ENCODE assay signal across 8 cellular contexts in the genomic region with DNA sequence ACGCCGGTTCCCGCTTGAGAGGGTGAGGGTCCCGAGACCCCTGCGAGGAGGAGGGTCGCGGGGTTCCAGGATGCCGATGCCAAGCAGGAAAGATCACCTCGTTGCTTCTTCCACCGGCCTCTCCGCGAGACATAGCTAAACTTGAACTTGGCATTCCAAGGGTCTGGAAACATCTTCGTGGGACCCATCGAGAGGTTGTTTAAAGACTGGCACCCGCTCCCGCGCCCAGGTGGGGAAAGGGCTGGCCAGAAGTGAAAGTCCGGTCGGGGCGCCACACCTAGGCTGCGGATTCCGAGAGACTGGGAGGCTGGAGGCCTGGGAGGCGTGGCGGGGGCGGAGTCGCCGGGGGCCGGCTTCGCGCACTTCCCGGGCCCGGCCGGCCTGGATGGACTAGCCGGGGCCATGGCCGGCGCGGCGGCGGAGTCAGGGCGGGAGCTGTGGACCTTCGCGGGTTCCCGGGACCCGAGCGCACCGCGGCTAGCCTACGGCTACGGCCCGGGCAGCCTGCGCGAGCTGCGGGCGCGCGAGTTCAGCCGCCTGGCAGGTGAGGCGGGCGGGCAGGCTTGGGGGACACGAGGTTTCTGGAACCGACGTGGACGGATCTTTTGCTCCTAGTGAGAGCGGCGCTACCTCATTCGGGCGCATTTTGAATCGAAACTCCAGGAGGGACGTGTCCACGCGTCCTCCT. TPM values are rescaled to one million over a fixed set of nuclear protein-coding genes. Genes with fewer than 3 reads are reported as not detected.
DNase-seq lines count a peak whose midpoint lies in the region; ATAC-seq and TF ChIP-seq lines count a peak whose summit lies in the region.

A gene with protein sequence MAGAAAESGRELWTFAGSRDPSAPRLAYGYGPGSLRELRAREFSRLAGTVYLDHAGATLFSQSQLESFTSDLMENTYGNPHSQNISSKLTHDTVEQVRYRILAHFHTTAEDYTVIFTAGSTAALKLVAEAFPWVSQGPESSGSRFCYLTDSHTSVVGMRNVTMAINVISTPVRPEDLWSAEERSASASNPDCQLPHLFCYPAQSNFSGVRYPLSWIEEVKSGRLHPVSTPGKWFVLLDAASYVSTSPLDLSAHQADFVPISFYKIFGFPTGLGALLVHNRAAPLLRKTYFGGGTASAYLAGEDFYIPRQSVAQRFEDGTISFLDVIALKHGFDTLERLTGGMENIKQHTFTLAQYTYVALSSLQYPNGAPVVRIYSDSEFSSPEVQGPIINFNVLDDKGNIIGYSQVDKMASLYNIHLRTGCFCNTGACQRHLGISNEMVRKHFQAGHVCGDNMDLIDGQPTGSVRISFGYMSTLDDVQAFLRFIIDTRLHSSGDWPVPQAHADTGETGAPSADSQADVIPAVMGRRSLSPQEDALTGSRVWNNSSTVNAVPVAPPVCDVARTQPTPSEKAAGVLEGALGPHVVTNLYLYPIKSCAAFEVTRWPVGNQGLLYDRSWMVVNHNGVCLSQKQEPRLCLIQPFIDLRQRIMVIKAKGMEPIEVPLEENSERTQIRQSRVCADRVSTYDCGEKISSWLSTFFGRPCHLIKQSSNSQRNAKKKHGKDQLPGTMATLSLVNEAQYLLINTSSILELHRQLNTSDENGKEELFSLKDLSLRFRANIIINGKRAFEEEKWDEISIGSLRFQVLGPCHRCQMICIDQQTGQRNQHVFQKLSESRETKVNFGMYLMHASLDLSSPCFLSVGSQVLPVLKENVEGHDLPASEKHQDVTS (plus strand): TSS at position 360 of the 688 bp plus-strand sequence. CDS start 43 bp downstream, at position 403.

- H4K91ac ChIP-seq in neuronal stem cell (ENCODE audit: low read depth, low read length, poor library complexity), result no peak within 1 kb of the TSS

- H3F3A ChIP-seq in OCI-LY1 (ENCODE audit: insufficient read depth, low read length), result no peaks in the 10 kb centered on the region

- H3K4me1 ChIP-seq in OCI-LY1 (ENCODE audit: insufficient read depth, low read length, severe bottlenecking) (peaks cover 21% of the 10 kb centered on the region), gastroesophageal sphincter (peaks cover 0 to 25% (median 8%) of the 10 kb centered on the region in 3 donors), neuronal stem cell (ENCODE audit: control insufficient read depth in 2 of 2, insufficient read depth in 1 of 2, low read depth in 1 of 2, low read length in 2 of 2) (peaks cover 0 to 2% of the 10 kb centered on the region in 2 donors)

- peaks cover 5% of the 10 kb centered on the region; the same call in 1 of the 2 replicates for H3K27me3 ChIP-seq in OCI-LY1 (ENCODE audit: insufficient read depth, low read length)
- no peaks in the 10 kb centered on the region for H3K27me3 ChIP-seq in gastroesophageal sphincter
- peaks cover 21 to 51% (median 41%) of the 10 kb centered on the region in 3 experiments for H3K27me3 ChIP-seq in neuronal stem cell (ENCODE audit: control insufficient read depth in 3 of 3, insufficient read depth in 3 of 3, low read depth in 1 of 3, low read length in 3 of 3)

- H3K14ac ChIP-seq in neuronal stem cell (ENCODE audit: low read length), result peak within 1 kb of the TSS; percentile 58

- H3K4me3 ChIP-seq in OCI-LY1 (ENCODE audit: low read depth, low read length, poor library complexity, severe bottlenecking), result peak within 1 kb of the TSS; percentile 59
- peak within 1 kb of the TSS; percentile 70 to 74 for H3K4me3 ChIP-seq in gastroesophageal sphincter
- peak within 1 kb of the TSS; percentile 65 to 81 for H3K4me3 ChIP-seq in neuronal stem cell (ENCODE audit: low read length in 2 of 2)

- no peak within 1 kb of the TSS for H4K8ac ChIP-seq in neuronal stem cell (ENCODE audit: low read depth, low read length)

- H3K18ac ChIP-seq in neuronal stem cell (ENCODE audit: low read length), result peak within 1 kb of the TSS; percentile 81

- H3K27ac ChIP-seq in OCI-LY1 (ENCODE audit: low read depth, low read length, poor library complexity, severe bottlenecking) (no peak within 1 kb of the TSS), gastroesophageal sphincter (peak within 1 kb of the TSS in 2 of 4 donors; percentile 49 to 69), neuronal stem cell (replicated peaks; ENCODE audit: low read length) (no peak within 1 kb of the TSS)

- H3K23ac ChIP-seq in neuronal stem cell (ENCODE audit: low read depth, low read length, poor library complexity), result peak within 1 kb of the TSS; percentile 39

- no peak within 1 kb of the TSS for H2BK12ac ChIP-seq in neuronal stem cell (ENCODE audit: low read length)

- H2BK120ac ChIP-seq in neuronal stem cell (ENCODE audit: low read depth, low read length), result no peak within 1 kb of the TSS

- no peak for TF ChIP-seq EP300 in gastroesophageal sphincter (IDR thresholded peaks at IDR 0.05)

- TF ChIP-seq POLR2A in gastroesophageal sphincter (IDR thresholded peaks at IDR 0.05), result peak; percentile 7 to 23

- 0% methylated on average over 6 of the region's 71 CpGs; no CpG with 5 or more reads in 1 of the 2 donors for WGBS in gastroesophageal sphincter (ENCODE audit: low coverage in 1 of 2), 2 donors
- WGBS in neuronal stem cell (ENCODE audit: extremely low coverage in 2 of 2, insufficient read length in 2 of 2, insufficient replicate concordance in 1 of 2), 2 donors, result no CpG with 5 or more reads among the region's 71 CpGs

- no peaks in the 10 kb centered on the region for H4K20me1 ChIP-seq in OCI-LY1 (ENCODE audit: insufficient read depth, low read length)

- H3K79me2 ChIP-seq in OCI-LY1 (ENCODE audit: insufficient read depth, low read length), result no peaks in the 10 kb centered on the region

- H3K9ac ChIP-seq in OCI-LY1 (ENCODE audit: low read length) (peak within 1 kb of the TSS; percentile 30; the same call in 1 of the 2 replicates), neuronal stem cell (ENCODE audit: low read depth, low read length, poor library complexity) (peak within 1 kb of the TSS; percentile 56)

- no peaks in the 10 kb centered on the region for H3K9me3 ChIP-seq in OCI-LY1 (ENCODE audit: low read length)
- no peaks in the 10 kb centered on the region for H3K9me3 ChIP-seq in gastroesophageal sphincter
- no peaks in the 10 kb centered on the region for H3K9me3 ChIP-seq in neuronal stem cell (replicated peaks in 1 of 2; ENCODE audit: control insufficient read depth in 2 of 2, insufficient read depth in 1 of 2, low read depth in 1 of 2, low read length in 2 of 2)

- H3K4ac ChIP-seq in neuronal stem cell (ENCODE audit: low read length), result no peak within 1 kb of the TSS

- TF ChIP-seq CTCF in OCI-LY1 (IDR thresholded peaks at IDR 0.05; ENCODE audit: low read length) (no peak), gastroesophageal sphincter (IDR thresholded peaks at IDR 0.05) (peak in 1 of 4 experiments; percentile 13)

- H3K9me2 ChIP-seq in OCI-LY1 (ENCODE audit: low read depth, low read length), result no peaks in the 10 kb centered on the region

- no peaks in the 10 kb centered on the region for H3K79me1 ChIP-seq in neuronal stem cell (ENCODE audit: low read depth, low read length)

- H2BK5ac ChIP-seq in neuronal stem cell (ENCODE audit: low read length), result no peak within 1 kb of the TSS

- ATAC-seq in HG02884 (IDR thresholded peaks at IDR 0.05; ENCODE audit: unreplicated experiment) (peak; percentile 67), gastroesophageal sphincter (peak; percentile 92)

- no peak within 1 kb of the TSS for H2BK15ac ChIP-seq in neuronal stem cell (ENCODE audit: low read length)

- DNase-seq in NCI-H2196 (lab: John Stamatoyannopoulos, UW; ENCODE audit: unreplicated experiment), result peak; percentile 54
- no peak for DNase-seq in NCI-H2196 treated with DMSO at 0.1 percent for 48 hours (lab: John Stamatoyannopoulos, UW; ENCODE audit: unreplicated experiment)
- DNase-seq in activated gamma-delta T cell (lab: John Stamatoyannopoulos, UW), result peak; percentile 23
- peak; percentile 61 for DNase-seq in neuronal stem cell (ENCODE audit: low spot score)
- no peak for DNase-seq in pons (ENCODE audit: low spot score)

- H2AK5ac ChIP-seq in neuronal stem cell (ENCODE audit: low read depth, low read length), result no peak within 1 kb of the TSS

- H3K36me3 ChIP-seq in OCI-LY1 (ENCODE audit: insufficient read depth, low read length) (no peaks in the 10 kb centered on the region), gastroesophageal sphincter (no peaks in the 10 kb centered on the region), neuronal stem cell (replicated peaks in 1 of 2; ENCODE audit: control insufficient read depth in 2 of 2, insufficient read depth in 2 of 2, low read length in 2 of 2) (no peaks in the 10 kb centered on the region)

- H2AFZ ChIP-seq in OCI-LY1 (ENCODE audit: low read length) (no peak within 1 kb of the TSS), neuronal stem cell (ENCODE audit: low read length) (peak within 1 kb of the TSS; percentile 97)

- H3K4me2 ChIP-seq in OCI-LY1 (ENCODE audit: low read length) (peak within 1 kb of the TSS; percentile 85), neuronal stem cell (ENCODE audit: insufficient read depth, low read length, poor library complexity, severe bottlenecking) (peak within 1 kb of the TSS; percentile 97)

RNA-seq across cellular contexts. Expression of the gene that starts here (rescaled TPM):
- total RNA-seq in gastroesophageal sphincter, result 1 to 10 TPM; 1.3 to 2.1 (median 1.7) TPM
- polyA plus RNA-seq in neuronal stem cell (2013, experiment 1 of 2), result 0.03 TPM
- polyA plus RNA-seq in neuronal stem cell (2013, experiment 2 of 2), result 0.03 TPM

Comparison
In these comparisons a context has a peak if more than half of its experiments do, and no peak if none do; other contexts are left out.
1. DNase-seq: peak in NCI-H2196 (single experiment), activated gamma-delta T cell (single experiment) and neuronal stem cell (single experiment); none in NCI-H2196 treated with DMSO at 0.1 percent for 48 hours (single experiment) and pons (single experiment).
2. Peak in every context shown above with its lines, with median percentiles within 50 percentile points of each other: H3K4me3 ChIP-seq.